18 cellular contexts compared by ENCODE assay signal in the genomic region with DNA sequence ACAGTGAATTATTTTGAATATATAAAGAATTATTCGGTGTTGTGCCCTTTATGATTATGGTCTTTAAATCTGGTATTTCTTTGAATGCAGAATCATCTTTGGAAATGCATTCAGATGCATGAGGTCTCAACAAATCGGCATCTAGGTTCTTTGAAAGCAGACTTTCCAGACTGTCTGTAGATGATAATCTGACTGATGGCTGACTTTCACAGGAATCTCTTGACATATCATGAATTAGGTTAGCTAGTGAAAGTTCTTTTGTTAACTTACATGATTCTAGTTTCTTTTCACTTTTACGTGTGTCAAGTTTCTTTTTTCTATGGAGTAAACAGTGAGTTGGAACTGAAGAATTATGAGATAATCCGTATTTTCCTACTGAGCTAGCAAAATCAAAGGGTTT.
"Had no signal": no experiment of that assay in that cellular context is flagged by ENCODE, and none has a peak within 500 bp of the region (broad histone marks: within the 10 kb centered on the region; RNA-seq: fewer than 3 reads in every experiment).

No MANE protein-coding gene starts in this region.

- H3K4me3 Mint-ChIP-seq: activated B cell treated with CpG ODN at 0.5 μM for 24 hours; activated CD4-positive, alpha-beta memory T cell treated with anti-CD3 and anti-CD28 coated beads for 36 hours; activated naive CD8-positive, alpha-beta T cell treated with anti-CD3 and anti-CD28 coated beads, Interleukin-2, amount 10 ng/mL, durations not matched to agents 7 days and 5 days; natural killer cell had no signal

- H3K9me3 ChIP-seq: ascending aorta, lower lobe of right lung, tibial artery, uterus had no signal

- ATAC-seq: lower lobe of right lung, natural killer cell had no signal

- H3K4me1 ChIP-seq: ascending aorta, lower lobe of right lung, uterus had no signal

- H3K27me3 Mint-ChIP-seq: activated B cell treated with CpG ODN at 0.5 μM for 24 hours; activated CD4-positive, alpha-beta memory T cell treated with anti-CD3 and anti-CD28 coated beads for 36 hours; activated naive CD8-positive, alpha-beta T cell treated with anti-CD3 and anti-CD28 coated beads, Interleukin-2, amount 10 ng/mL, durations not matched to agents 7 days and 5 days had no signal

- DNase-seq: activated B cell treated with CpG ODN at 0.5 μM for 24 hours; activated CD4-positive, alpha-beta memory T cell treated with anti-CD3 and anti-CD28 coated beads for 36 hours; activated CD8-positive, alpha-beta memory T cell treated with anti-CD3 and anti-CD28 coated beads, Interleukin-2, amount 50 U/mL, for 48 hours; activated effector memory CD4-positive, alpha-beta T cell treated with Interleukin-2 at 50 U/mL for 16 hours; activated naive CD8-positive, alpha-beta T cell treated with anti-CD3 and anti-CD28 coated beads, Interleukin-2, amount 10 ng/mL, durations not matched to agents 7 days and 5 days; effector CD8-positive, alpha-beta T cell; lower lobe of right lung; natural killer cell; posterior cingulate gyrus; small intestine; T-helper 2 cell; tibial artery; uterus had no signal

- H3K27ac ChIP-seq: ascending aorta, coronary artery, epithelial cell of prostate, hepatocyte, lower lobe of right lung, SK-N-MC, tibial artery, uterus had no signal

- H3K9me3 Mint-ChIP-seq: activated B cell treated with CpG ODN at 0.5 μM for 24 hours; activated CD4-positive, alpha-beta memory T cell treated with anti-CD3 and anti-CD28 coated beads for 36 hours; activated naive CD8-positive, alpha-beta T cell treated with anti-CD3 and anti-CD28 coated beads, Interleukin-2, amount 10 ng/mL, durations not matched to agents 7 days and 5 days; natural killer cell had no signal

- H3K4me3 ChIP-seq: ascending aorta, coronary artery, hepatocyte, lower lobe of right lung, SK-N-MC, tibial artery, uterus had no signal

- H3K27ac Mint-ChIP-seq: activated B cell treated with CpG ODN at 0.5 μM for 24 hours; activated CD4-positive, alpha-beta memory T cell treated with anti-CD3 and anti-CD28 coated beads for 36 hours; activated naive CD8-positive, alpha-beta T cell treated with anti-CD3 and anti-CD28 coated beads, Interleukin-2, amount 10 ng/mL, durations not matched to agents 7 days and 5 days had no signal

- H3K27me3 ChIP-seq: ascending aorta, hepatocyte, tibial artery, uterus had no signal
